Comparison of ENCODE assay signal across 31 cellular contexts in genomic region chr7:31512166-31512565, GRCh38. TPM values are rescaled to one million over a fixed set of nuclear protein-coding genes. Genes with fewer than 3 reads are reported as not detected.
"Had no signal": no experiment of that assay in that cellular context is flagged by ENCODE, and none has a peak within 500 bp of the region (broad histone marks: within the 10 kb centered on the region; RNA-seq: fewer than 3 reads in every experiment).

No MANE protein-coding gene starts in this region.

- H3K27me3 ChIP-seq: ovary, right atrium auricular region, right lobe of liver, testis, thyroid gland, transverse colon, upper lobe of right lung had no signal

- H3K4me3 ChIP-seq: left ventricle myocardium inferior, lung, ovary, right atrium auricular region, right lobe of liver, smooth muscle cell, testis, thyroid gland, transverse colon, upper lobe of right lung had no signal

- FAIRE-seq: urothelium cell line had no signal

- ATAC-seq: natural killer cell; right lobe of liver; stimulated activated memory B cell treated with anti-CD40 and anti-IgM and Interleukin-4, amounts not matched to agents 10 μg/mL and 1 μg/mL and 100 μg/mL, for 72 hours; stimulated activated naive CD8-positive, alpha-beta T cell treated with anti-CD3 and anti-CD28 coated beads, Interleukin-15, amount 100 ng/mL, for 72 hours; upper lobe of right lung had no signal

- H3K36me3 ChIP-seq: left ventricle myocardium inferior, ovary, right atrium auricular region, right lobe of liver, thyroid gland, transverse colon, upper lobe of right lung had no signal

- DNase-seq: hypothalamus; immature natural killer cell; islet precursor cell; left ventricle myocardium inferior; mesendoderm; naive B cell; natural killer cell; nephron progenitor cell; ovary; right lobe of liver; stimulated activated CD4-positive, alpha-beta T cell treated with anti-CD3 and anti-CD28 coated beads, Interleukin-1b, Interleukin-23, amount 100 ng/mL, for 48 hours; stimulated activated CD4-positive, alpha-beta T cell treated with anti-CD3 and anti-CD28 coated beads, Interleukin-2, amount 100 ng/mL, for 48 hours; stimulated activated CD4-positive, alpha-beta T cell treated with anti-CD3 and anti-CD28 coated beads, Interleukin-4, amount 100 ng/mL, for 4 hours; stimulated activated CD8-positive, alpha-beta memory T cell treated with anti-CD3 and anti-CD28 coated beads, Interleukin-4, amount 100 ng/mL, for 48 hours; stimulated activated naive CD4-positive, alpha-beta T cell treated with Interleukin-2 at 50 U/mL for 16 hours; stimulated activated naive CD8-positive, alpha-beta T cell treated with anti-CD3 and anti-CD28 coated beads, Interleukin-15, amount 100 ng/mL, for 72 hours; substantia nigra; testis; thyroid gland; transverse colon; upper lobe of right lung had no signal

RNA-seq across cellular contexts. Expression of gene ITPRID1, which starts 1.7 kb away (rescaled TPM):
- total RNA-seq: kidney epithelial cell, left ventricle myocardium inferior, mesothelial cell of epicardium, natural killer cell, omental fat pad, ovary, pulmonary artery endothelial cell, renal cortical epithelial cell, right atrium auricular region, right lobe of liver, smooth muscle cell, thyroid gland, upper lobe of right lung had no signal
